ENCODE assay signal across 1 cellular context in the genomic region with DNA sequence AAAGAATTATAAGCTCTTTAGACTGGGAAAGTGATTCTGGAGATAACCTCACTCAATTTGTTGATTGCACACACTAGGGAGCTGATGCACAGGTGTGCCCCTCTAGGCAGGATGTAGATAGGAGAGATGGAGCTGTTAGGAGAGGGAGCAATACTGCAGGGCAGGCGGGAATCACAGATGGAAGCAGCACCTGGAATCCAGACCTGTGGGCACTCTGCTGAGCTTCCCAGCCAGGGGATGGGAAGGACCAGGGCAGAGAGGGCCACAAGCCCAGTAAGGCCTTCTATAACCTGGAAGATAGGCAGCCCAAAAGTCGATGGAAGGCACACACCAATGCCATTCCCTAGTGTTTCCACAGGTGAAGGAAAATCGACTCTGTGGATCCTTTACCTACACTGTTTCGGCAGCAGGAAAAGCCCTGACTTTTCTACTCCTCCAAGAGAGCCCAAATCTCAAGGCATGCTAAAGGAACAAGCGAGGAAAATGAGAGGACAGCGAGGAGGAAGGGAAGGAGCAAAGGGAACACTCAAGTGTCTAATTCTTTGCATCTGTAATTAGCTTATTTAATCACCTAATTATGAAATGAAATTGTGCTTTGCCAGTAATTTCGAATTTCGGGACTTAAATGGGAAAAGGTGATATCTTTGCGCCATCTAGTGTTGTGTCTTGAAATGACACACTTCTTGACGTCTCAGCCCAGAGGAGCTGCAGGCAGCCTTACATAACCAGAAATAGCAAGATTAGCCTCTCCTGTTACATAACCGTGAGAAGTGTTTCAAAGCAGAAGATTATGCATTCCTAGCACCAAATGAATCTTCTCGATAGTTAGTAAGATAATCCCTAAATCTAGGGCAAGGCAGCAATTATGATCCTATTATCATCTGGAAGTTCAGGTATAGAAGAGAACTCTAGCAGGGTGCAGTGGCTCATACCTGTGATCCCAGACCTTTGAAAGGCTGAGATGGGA.
TF ChIP-seq lines count a peak whose summit lies in the region.

No MANE protein-coding gene starts in this region.

TF ChIP-seq in GM23338, 12 proteins besides CTCF, POLR2A, EP300 and RAD21:
- TF ChIP-seq, protein P1, sequence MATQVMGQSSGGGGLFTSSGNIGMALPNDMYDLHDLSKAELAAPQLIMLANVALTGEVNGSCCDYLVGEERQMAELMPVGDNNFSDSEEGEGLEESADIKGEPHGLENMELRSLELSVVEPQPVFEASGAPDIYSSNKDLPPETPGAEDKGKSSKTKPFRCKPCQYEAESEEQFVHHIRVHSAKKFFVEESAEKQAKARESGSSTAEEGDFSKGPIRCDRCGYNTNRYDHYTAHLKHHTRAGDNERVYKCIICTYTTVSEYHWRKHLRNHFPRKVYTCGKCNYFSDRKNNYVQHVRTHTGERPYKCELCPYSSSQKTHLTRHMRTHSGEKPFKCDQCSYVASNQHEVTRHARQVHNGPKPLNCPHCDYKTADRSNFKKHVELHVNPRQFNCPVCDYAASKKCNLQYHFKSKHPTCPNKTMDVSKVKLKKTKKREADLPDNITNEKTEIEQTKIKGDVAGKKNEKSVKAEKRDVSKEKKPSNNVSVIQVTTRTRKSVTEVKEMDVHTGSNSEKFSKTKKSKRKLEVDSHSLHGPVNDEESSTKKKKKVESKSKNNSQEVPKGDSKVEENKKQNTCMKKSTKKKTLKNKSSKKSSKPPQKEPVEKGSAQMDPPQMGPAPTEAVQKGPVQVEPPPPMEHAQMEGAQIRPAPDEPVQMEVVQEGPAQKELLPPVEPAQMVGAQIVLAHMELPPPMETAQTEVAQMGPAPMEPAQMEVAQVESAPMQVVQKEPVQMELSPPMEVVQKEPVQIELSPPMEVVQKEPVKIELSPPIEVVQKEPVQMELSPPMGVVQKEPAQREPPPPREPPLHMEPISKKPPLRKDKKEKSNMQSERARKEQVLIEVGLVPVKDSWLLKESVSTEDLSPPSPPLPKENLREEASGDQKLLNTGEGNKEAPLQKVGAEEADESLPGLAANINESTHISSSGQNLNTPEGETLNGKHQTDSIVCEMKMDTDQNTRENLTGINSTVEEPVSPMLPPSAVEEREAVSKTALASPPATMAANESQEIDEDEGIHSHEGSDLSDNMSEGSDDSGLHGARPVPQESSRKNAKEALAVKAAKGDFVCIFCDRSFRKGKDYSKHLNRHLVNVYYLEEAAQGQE (IDR thresholded peaks at IDR 0.05; ENCODE audit: unreplicated experiment), result no peak
- no peak for TF ChIP-seq EZH2phosphoT487 (IDR thresholded peaks at IDR 0.05; ENCODE audit: unreplicated experiment)
